In the genomic region with DNA sequence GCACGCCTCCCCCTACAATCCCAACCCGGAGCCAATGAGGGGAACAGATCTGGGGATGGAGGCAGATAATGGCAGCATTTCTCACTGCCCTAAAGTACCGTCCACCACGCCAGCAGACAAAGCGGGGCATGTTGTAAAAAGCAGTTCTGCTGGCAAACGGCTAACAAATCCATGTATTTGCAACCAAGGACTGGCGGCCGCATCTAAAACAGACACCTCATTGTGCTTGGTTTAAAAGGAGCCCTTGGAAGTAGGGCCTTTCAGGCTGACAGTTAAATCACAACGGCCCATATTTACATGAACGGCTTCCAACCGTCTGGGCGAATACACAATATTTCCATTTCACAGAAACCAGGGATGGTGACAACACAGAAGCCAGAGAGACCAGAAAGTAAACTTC, we compare ENCODE assay signal across 17 cellular contexts.
A peak's percentile ranks its signal among the peaks of the same experiment; 100 is the strongest.
DNase-seq lines count a peak whose midpoint lies in the region; ATAC-seq and TF ChIP-seq lines count a peak whose summit lies in the region.
"Had no signal": no experiment of that assay in that cellular context is flagged by ENCODE, and none has a peak within 500 bp of the region (broad histone marks: within the 10 kb centered on the region; RNA-seq: fewer than 3 reads in every experiment).

No MANE protein-coding gene starts in this region.

- no peaks in the 10 kb centered on the region for H3K27me3 Mint-ChIP-seq in nephron (ENCODE audit: low read depth)

- TF ChIP-seq EP300 in esophagus muscularis mucosa (IDR thresholded peaks at IDR 0.05): no peak

- WGBS in esophagus muscularis mucosa: 22% methylated on average over 12 of the region's 12 CpGs

- H3K36me3 ChIP-seq in esophagus muscularis mucosa (no peaks in the 10 kb centered on the region), uterus (no peaks in the 10 kb centered on the region)
- H3K36me3 ChIP-seq: HAP-1 had no signal

- H3K9me3 Mint-ChIP-seq in nephron: no peaks in the 10 kb centered on the region
- H3K9me3 Mint-ChIP-seq: immature natural killer cell; stimulated activated naive CD8-positive, alpha-beta T cell treated with anti-CD3 and anti-CD28 coated beads, Interleukin-15, amount 100 ng/mL, for 72 hours had no signal

- peak; percentile 50 for DNase-seq in NCI-H748 (lab: John Stamatoyannopoulos, UW; ENCODE audit: unreplicated experiment)
- DNase-seq in NCI-H748 treated with DMSO at 0.1 percent for 48 hours (lab: John Stamatoyannopoulos, UW): no peak
- peak; percentile 90 for DNase-seq in esophagus muscularis mucosa (ENCODE audit: extremely low spot score)
- DNase-seq in uterus: no peak
- no peak for DNase-seq in GM19238 (ENCODE audit: insufficient read length, low spot score)
- DNase-seq in foreskin keratinocyte: no peak
- DNase-seq: 8988T; amniotic stem cell; immature natural killer cell; occipital lobe; stimulated activated CD4-positive, alpha-beta T cell treated with anti-CD3 and anti-CD28 coated beads, Interleukin-4, amount 100 ng/mL, for 1 hour; stimulated activated naive CD8-positive, alpha-beta T cell treated with anti-CD3 and anti-CD28 coated beads, Interleukin-15, amount 100 ng/mL, for 72 hours had no signal

- H3K4me3 ChIP-seq in esophagus muscularis mucosa (peak overlapping the region in 3 of 4 donors; percentile 11 to 37 (median 22)), uterus (peak overlapping the region in 1 of 2 donors; percentile 16)
- H3K4me3 ChIP-seq: HAP-1 had no signal

- no peak for TF ChIP-seq CTCF in esophagus muscularis mucosa (IDR thresholded peaks at IDR 0.05)
- no peak for TF ChIP-seq CTCF in nephron (IDR thresholded peaks at IDR 0.05; ENCODE audit: unreplicated experiment in 3 of 3)
- TF ChIP-seq CTCF in uterus (IDR thresholded peaks at IDR 0.05): no peak
- TF ChIP-seq CTCF in foreskin keratinocyte (conservative IDR thresholded peaks at IDR 0.05): no peak

- peak overlapping the region in 1 of 3 experiments; percentile 36 for H3K4me3 Mint-ChIP-seq in nephron
- H3K4me3 Mint-ChIP-seq: immature natural killer cell; stimulated activated naive CD8-positive, alpha-beta T cell treated with anti-CD3 and anti-CD28 coated beads, Interleukin-15, amount 100 ng/mL, for 72 hours had no signal

- H3K36me3 Mint-ChIP-seq in nephron (ENCODE audit: low read depth): no peaks in the 10 kb centered on the region
- H3K36me3 Mint-ChIP-seq: immature natural killer cell had no signal

- H3K27ac ChIP-seq in esophagus muscularis mucosa (replicated peaks in 1 of 4) (peak overlapping the region; percentile 86 to 88 (median 87)), uterus (peak overlapping the region; percentile 75 to 93), foreskin keratinocyte (no peak overlapping the region)
- H3K27ac ChIP-seq: epithelial cell of prostate, KMS-11 had no signal

- TF ChIP-seq POLR2A in esophagus muscularis mucosa (IDR thresholded peaks at IDR 0.05; ENCODE audit: low read depth) (no peak), uterus (IDR thresholded peaks at IDR 0.05) (no peak)

- intact Hi-C loops in esophagus muscularis mucosa (cut with DNase I): loop anchor here (2.0 to 5.0 kb wide), 3 partner anchors 91 to 296 kb away; no protein-coding TSS in a partner anchor
- intact Hi-C loops in uterus (cut with DNase I; ENCODE audit: low total_unique reads): no loop called here

- H3K4me1 ChIP-seq in esophagus muscularis mucosa (peaks cover 44 to 98% (median 91%) of the 10 kb centered on the region in 4 donors), uterus (peaks cover 12% of the 10 kb centered on the region in 2 donors), foreskin keratinocyte (no peaks in the 10 kb centered on the region)

- H3K9me3 ChIP-seq in esophagus muscularis mucosa: no peaks in the 10 kb centered on the region
- H3K9me3 ChIP-seq in uterus: no peaks in the 10 kb centered on the region
- H3K9me3 ChIP-seq: HAP-1 had no signal

- H3K27me3 ChIP-seq in esophagus muscularis mucosa: no peaks in the 10 kb centered on the region
- H3K27me3 ChIP-seq in uterus: no peaks in the 10 kb centered on the region
- H3K27me3 ChIP-seq in foreskin keratinocyte: no peaks in the 10 kb centered on the region

- peaks cover 82% of the 10 kb centered on the region for H3K4me1 Mint-ChIP-seq in nephron
- H3K4me1 Mint-ChIP-seq: immature natural killer cell; stimulated activated naive CD8-positive, alpha-beta T cell treated with anti-CD3 and anti-CD28 coated beads, Interleukin-15, amount 100 ng/mL, for 72 hours had no signal

- no peak for ATAC-seq in HG03135 (IDR thresholded peaks at IDR 0.05; ENCODE audit: unreplicated experiment)
- ATAC-seq in foreskin keratinocyte: no peak
- ATAC-seq: stimulated activated naive CD8-positive, alpha-beta T cell treated with anti-CD3 and anti-CD28 coated beads, Interleukin-15, amount 100 ng/mL, for 72 hours had no signal

- peak overlapping the region; percentile 79 to 93 (median 88) for H3K27ac Mint-ChIP-seq in nephron
- H3K27ac Mint-ChIP-seq: immature natural killer cell; stimulated activated naive CD8-positive, alpha-beta T cell treated with anti-CD3 and anti-CD28 coated beads, Interleukin-15, amount 100 ng/mL, for 72 hours had no signal

Comparison
In these comparisons a context has a peak if more than half of its experiments do, and no peak if none do; other contexts are left out.
1. DNase-seq: peak in NCI-H748 (single experiment) and esophagus muscularis mucosa (single experiment); none in NCI-H748 treated with DMSO at 0.1 percent for 48 hours (single experiment), uterus (0 of 2), GM19238 (single experiment) and foreskin keratinocyte (0 of 2).